ENCODE assay signal across 15 cellular contexts in the genomic region with DNA sequence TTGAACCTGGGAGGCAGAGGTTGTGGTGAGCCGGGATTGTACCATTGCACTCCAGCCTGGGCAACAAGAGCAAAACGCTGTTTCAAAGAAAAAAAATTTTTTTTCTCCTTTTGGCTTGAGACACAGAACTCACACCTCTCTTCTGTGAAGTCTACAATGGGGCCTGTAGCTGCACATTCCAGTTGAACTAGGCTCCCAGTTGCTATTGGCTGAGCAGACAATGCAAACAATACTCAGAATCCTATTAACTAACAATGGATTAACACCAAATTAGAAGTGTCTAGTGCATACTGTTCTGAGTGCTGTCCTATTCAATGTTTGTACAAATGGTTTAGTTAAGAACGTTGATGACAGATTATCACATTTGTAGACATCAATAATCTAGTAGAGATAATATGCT. TPM values are rescaled to one million over a fixed set of nuclear protein-coding genes. Genes with fewer than 3 reads are reported as not detected.
"Had no signal": no experiment of that assay in that cellular context is flagged by ENCODE, and none has a peak within 500 bp of the region (broad histone marks: within the 10 kb centered on the region; RNA-seq: fewer than 3 reads in every experiment).

No MANE protein-coding gene starts in this region.

- H3K9me3 ChIP-seq: sigmoid colon, thoracic aorta had no signal

- H3K27ac Mint-ChIP-seq: activated CD4-positive, alpha-beta T cell treated with anti-CD3 and anti-CD28 coated beads for 36 hours; activated CD8-positive, alpha-beta T cell treated with anti-CD3 and anti-CD28 coated beads, Interleukin-2, amount 10 ng/mL, durations not matched to agents 7 days and 5 days; activated naive CD8-positive, alpha-beta T cell; activated T-cell treated with anti-CD3 and anti-CD28 coated beads, Interleukin-2, amount 50 U/mL, for 72 hours; nephron progenitor cell; T-helper 1 cell treated with Interleukin-12 subunit alpha and Interleukin-12 subunit beta and Interleukin-4 antibody, amounts not matched to agents 30 μg/mL and 1 μg/mL, for 36 hours had no signal

- H3K4me3 ChIP-seq: sigmoid colon, thoracic aorta had no signal

- H3K27me3 Mint-ChIP-seq: activated CD4-positive, alpha-beta T cell treated with anti-CD3 and anti-CD28 coated beads for 36 hours; activated naive CD8-positive, alpha-beta T cell had no signal

- H3K9me3 Mint-ChIP-seq: activated T-cell treated with anti-CD3 and anti-CD28 coated beads, Interleukin-2, amount 50 U/mL, for 72 hours; T-helper 1 cell treated with Interleukin-12 subunit alpha and Interleukin-12 subunit beta and Interleukin-4 antibody, amounts not matched to agents 30 μg/mL and 1 μg/mL, for 36 hours had no signal

- ATAC-seq: activated CD4-positive, alpha-beta T cell treated with anti-CD3 and anti-CD28 coated beads for 36 hours; activated CD8-positive, alpha-beta T cell treated with anti-CD3 and anti-CD28 coated beads, Interleukin-2, amount 10 ng/mL, durations not matched to agents 7 days and 5 days; activated T-cell treated with anti-CD3 and anti-CD28 coated beads, Interleukin-2, amount 50 U/mL, for 72 hours had no signal

- DNase-seq: activated CD4-positive, alpha-beta T cell treated with anti-CD3 and anti-CD28 coated beads for 36 hours; activated CD8-positive, alpha-beta memory T cell treated with anti-CD3 and anti-CD28 coated beads, Interleukin-2, amount 50 U/mL, for 4 hours; activated CD8-positive, alpha-beta T cell treated with anti-CD3 and anti-CD28 coated beads, Interleukin-2, amount 10 ng/mL, durations not matched to agents 7 days and 5 days; activated gamma-delta T cell treated with Interleukin-2 at 50 U/mL for 16 hours; activated T-cell treated with anti-CD3 and anti-CD28 coated beads, Interleukin-2, amount 50 U/mL, for 72 hours; amniotic stem cell; caudate nucleus; foreskin keratinocyte; glutamatergic neuron; nephron progenitor cell; sigmoid colon; stimulated activated CD4-positive, alpha-beta T cell treated with anti-CD3 and anti-CD28 coated beads, Interleukin-2, amount 100 ng/mL, for 24 hours had no signal

- H3K27ac ChIP-seq: foreskin keratinocyte, sigmoid colon, thoracic aorta had no signal

- H3K4me1 ChIP-seq: sigmoid colon had no signal

- H3K4me3 Mint-ChIP-seq: activated CD4-positive, alpha-beta T cell treated with anti-CD3 and anti-CD28 coated beads for 36 hours; activated CD8-positive, alpha-beta T cell treated with anti-CD3 and anti-CD28 coated beads, Interleukin-2, amount 10 ng/mL, durations not matched to agents 7 days and 5 days; activated naive CD8-positive, alpha-beta T cell; activated T-cell treated with anti-CD3 and anti-CD28 coated beads, Interleukin-2, amount 50 U/mL, for 72 hours; nephron progenitor cell; T-helper 1 cell treated with Interleukin-12 subunit alpha and Interleukin-12 subunit beta and Interleukin-4 antibody, amounts not matched to agents 30 μg/mL and 1 μg/mL, for 36 hours had no signal

- H3K27me3 ChIP-seq: foreskin keratinocyte, sigmoid colon had no signal

RNA-seq across cellular contexts. Expression of a gene that starts 47.8 kb away (rescaled TPM):
- total RNA-seq: activated CD8-positive, alpha-beta T cell treated with anti-CD3 and anti-CD28 coated beads, Interleukin-2, amount 10 ng/mL, durations not matched to agents 7 days and 5 days had no signal
